10 cellular contexts compared by ENCODE assay signal in the genomic region with DNA sequence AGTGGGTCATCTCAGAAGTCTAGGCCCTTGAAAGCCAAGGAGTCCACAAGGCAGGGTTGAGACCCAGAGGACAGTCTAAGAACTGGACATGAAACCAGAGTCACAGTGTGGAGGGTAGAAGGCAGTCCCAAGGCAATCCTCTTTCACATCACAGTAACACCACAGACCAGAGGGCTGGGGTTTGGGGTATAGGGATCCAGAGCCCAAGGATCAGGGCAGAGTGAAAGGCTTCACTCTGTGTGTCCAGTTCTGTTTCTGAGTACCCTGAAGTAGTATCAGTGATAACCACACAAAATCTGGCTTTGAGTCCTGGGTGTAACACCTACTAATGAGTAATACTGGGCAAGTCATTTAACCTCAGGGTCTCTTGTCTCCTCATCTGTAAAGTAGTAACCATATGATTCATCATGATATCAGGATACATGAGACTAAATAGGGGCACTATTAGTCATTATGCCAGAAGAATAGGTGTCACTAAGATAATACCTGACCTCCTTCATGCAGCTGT.
A peak's percentile ranks its signal among the peaks of the same experiment; 100 is the strongest.
DNase-seq lines count a peak whose midpoint lies in the region; ATAC-seq, FAIRE-seq and TF ChIP-seq lines count a peak whose summit lies in the region.
"Had no signal": no experiment of that assay in that cellular context is flagged by ENCODE, and none has a peak within 500 bp of the region (broad histone marks: within the 10 kb centered on the region; RNA-seq: fewer than 3 reads in every experiment).

No MANE protein-coding gene starts in this region.

- H3K27me3 ChIP-seq in neuronal stem cell (ENCODE audit: control insufficient read depth in 3 of 3, insufficient read depth in 3 of 3, low read depth in 1 of 3, low read length in 3 of 3) (no peaks in the 10 kb centered on the region), esophagus muscularis mucosa (no peaks in the 10 kb centered on the region)

- H3K4me2 ChIP-seq in neuronal stem cell (ENCODE audit: insufficient read depth, low read length, poor library complexity, severe bottlenecking), result no peak overlapping the region

- H2BK15ac ChIP-seq in neuronal stem cell (ENCODE audit: low read length), result no peak overlapping the region

- no peak for TF ChIP-seq POLR2A in esophagus muscularis mucosa (IDR thresholded peaks at IDR 0.05; ENCODE audit: low read depth)

- no peak overlapping the region for H2BK12ac ChIP-seq in neuronal stem cell (ENCODE audit: low read length)

- no peak overlapping the region for H3K18ac ChIP-seq in neuronal stem cell (ENCODE audit: low read length)

- H3K9me3 ChIP-seq in neuronal stem cell (replicated peaks in 1 of 2; ENCODE audit: control insufficient read depth in 2 of 2, insufficient read depth in 1 of 2, low read depth in 1 of 2, low read length in 2 of 2) (no peaks in the 10 kb centered on the region), esophagus muscularis mucosa (no peaks in the 10 kb centered on the region)

- no peaks in the 10 kb centered on the region for H3K79me1 ChIP-seq in neuronal stem cell (ENCODE audit: low read depth, low read length)

- H3K4me3 ChIP-seq in fibroblast of the aortic adventitia (ENCODE audit: low read depth, low read length) (no peak overlapping the region), neuronal stem cell (ENCODE audit: low read length in 2 of 2) (no peak overlapping the region), esophagus muscularis mucosa (no peak overlapping the region)

- no peak overlapping the region for H4K91ac ChIP-seq in neuronal stem cell (ENCODE audit: low read depth, low read length, poor library complexity)

- no peak overlapping the region for H3K14ac ChIP-seq in neuronal stem cell (ENCODE audit: low read length)

- no peak overlapping the region for H3K27ac Mint-ChIP-seq in endothelial cell (ENCODE audit: unreplicated experiment)

- no peak for TF ChIP-seq EP300 in esophagus muscularis mucosa (IDR thresholded peaks at IDR 0.05)

- H3K27me3 Mint-ChIP-seq in endothelial cell (ENCODE audit: unreplicated experiment), result no peaks in the 10 kb centered on the region
- H3K27me3 Mint-ChIP-seq: IgD-negative memory B cell had no signal

- H3K27ac ChIP-seq in neuronal stem cell (replicated peaks; ENCODE audit: low read length), result no peak overlapping the region
- H3K27ac ChIP-seq in esophagus muscularis mucosa (replicated peaks in 1 of 4), result no peak overlapping the region

- intact Hi-C loops in sciatic nerve (cut with DNase I), result no loop called here
- intact Hi-C loops in esophagus muscularis mucosa (cut with DNase I), result no loop called here

- no peak overlapping the region for H3K23ac ChIP-seq in neuronal stem cell (ENCODE audit: low read depth, low read length, poor library complexity)

- H2BK120ac ChIP-seq in neuronal stem cell (ENCODE audit: low read depth, low read length), result no peak overlapping the region

- H2AFZ ChIP-seq in neuronal stem cell (ENCODE audit: low read length), result no peak overlapping the region

- no peak overlapping the region for H2BK5ac ChIP-seq in neuronal stem cell (ENCODE audit: low read length)

- no peak overlapping the region for H4K8ac ChIP-seq in neuronal stem cell (ENCODE audit: low read depth, low read length)

- H3K4me1 Mint-ChIP-seq in endothelial cell (ENCODE audit: unreplicated experiment), result no peaks in the 10 kb centered on the region
- H3K4me1 Mint-ChIP-seq: IgD-negative memory B cell had no signal

- H3K36me3 ChIP-seq in neuronal stem cell (replicated peaks in 1 of 2; ENCODE audit: control insufficient read depth in 2 of 2, insufficient read depth in 2 of 2, low read length in 2 of 2) (peaks cover 2 to 91% of the 10 kb centered on the region in 2 donors), esophagus muscularis mucosa (peaks cover 0 to 56% (median 0%) of the 10 kb centered on the region in 4 donors)

- TF ChIP-seq CTCF in fibroblast of the aortic adventitia (IDR thresholded peaks at IDR 0.05; ENCODE audit: insufficient read depth, low read length) (no peak), endothelial cell (IDR thresholded peaks at IDR 0.05; ENCODE audit: unreplicated experiment) (no peak), esophagus muscularis mucosa (IDR thresholded peaks at IDR 0.05) (no peak)

- no peak overlapping the region for H3K9ac ChIP-seq in neuronal stem cell (ENCODE audit: low read depth, low read length, poor library complexity)

- H3K9me3 Mint-ChIP-seq in endothelial cell (ENCODE audit: unreplicated experiment), result no peaks in the 10 kb centered on the region
- H3K9me3 Mint-ChIP-seq: IgD-negative memory B cell had no signal

- H3K36me3 Mint-ChIP-seq in endothelial cell (ENCODE audit: low read depth, unreplicated experiment), result no peaks in the 10 kb centered on the region

- H3K4me3 Mint-ChIP-seq in endothelial cell (ENCODE audit: unreplicated experiment), result no peak overlapping the region
- H3K4me3 Mint-ChIP-seq: IgD-negative memory B cell had no signal

- FAIRE-seq in GM18507 (lab: Jason Lieb, UNC), result no peak

- ATAC-seq in GM21529 (IDR thresholded peaks at IDR 0.05; ENCODE audit: unreplicated experiment) (peak; percentile 96), HG03565 (IDR thresholded peaks at IDR 0.05; ENCODE audit: unreplicated experiment) (peak; percentile 94), sciatic nerve (no peak)

- H3K4me1 ChIP-seq in neuronal stem cell (ENCODE audit: control insufficient read depth in 2 of 2, insufficient read depth in 1 of 2, low read depth in 1 of 2, low read length in 2 of 2) (no peaks in the 10 kb centered on the region), esophagus muscularis mucosa (no peaks in the 10 kb centered on the region)

- H2AK5ac ChIP-seq in neuronal stem cell (ENCODE audit: low read depth, low read length), result no peak overlapping the region

- H3K4ac ChIP-seq in neuronal stem cell (ENCODE audit: low read length), result no peak overlapping the region

- DNase-seq in GM18507 (ENCODE audit: extremely low spot score, insufficient read length, low read depth) (peak; percentile 9), fibroblast of the aortic adventitia (ENCODE audit: low read depth) (peak; percentile 52), endothelial cell (ENCODE audit: low spot score) (no peak), neuronal stem cell (ENCODE audit: low spot score) (no peak), sciatic nerve (ENCODE audit: low spot score) (no peak), esophagus muscularis mucosa (ENCODE audit: extremely low spot score) (no peak)
- DNase-seq: caudate nucleus had no signal

Comparison
In these comparisons a context has a peak if more than half of its experiments do, and no peak if none do; other contexts are left out.
1. DNase-seq: peak in GM18507 (single experiment) and fibroblast of the aortic adventitia (single experiment); none in endothelial cell (single experiment), neuronal stem cell (single experiment), sciatic nerve (single experiment) and esophagus muscularis mucosa (single experiment).